12 cellular contexts compared by ENCODE assay signal in the genomic region with DNA sequence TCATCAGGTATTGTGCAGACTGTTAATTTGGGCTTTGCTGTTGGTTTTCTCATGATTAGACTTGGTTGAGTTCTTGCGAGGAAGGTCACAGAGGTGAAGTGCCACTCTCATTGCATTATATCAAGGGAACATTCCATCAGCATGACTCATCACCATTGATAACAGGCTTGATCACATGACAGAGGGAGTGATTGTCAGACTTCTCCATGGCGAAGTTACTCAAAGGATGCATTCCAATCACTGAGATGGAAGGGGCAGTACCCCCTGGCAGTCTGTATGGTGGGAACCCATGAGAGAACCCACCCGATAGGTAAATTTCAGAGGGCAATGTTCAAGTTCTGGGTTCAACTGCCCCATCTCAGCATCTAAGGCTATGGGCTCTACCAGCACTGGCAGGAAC. TPM values are rescaled to one million over a fixed set of nuclear protein-coding genes. Genes with fewer than 3 reads are reported as not detected.
DNase-seq lines count a peak whose midpoint lies in the region; ATAC-seq, FAIRE-seq and TF ChIP-seq lines count a peak whose summit lies in the region.
"Had no signal": no experiment of that assay in that cellular context is flagged by ENCODE, and none has a peak within 500 bp of the region (broad histone marks: within the 10 kb centered on the region; RNA-seq: fewer than 3 reads in every experiment).

No MANE protein-coding gene starts in this region.

- H3K9me3 Mint-ChIP-seq in CD14-positive monocyte = peaks cover 0 to 2% (median 0%) of the 10 kb centered on the region in 7 donors
- no peaks in the 10 kb centered on the region for H3K9me3 Mint-ChIP-seq in CD4-positive, alpha-beta T cell

- POLR2A ChIA-PET in HepG2 (lab: Yijun Ruan, JAX) = no interaction called here
- POLR2A ChIA-PET in CD4-positive, alpha-beta T cell (lab: Charles Lee) = no interaction called here

- H4K20me1 ChIP-seq in HepG2 (ENCODE audit: insufficient read depth, low read length) (no peaks in the 10 kb centered on the region), MM.1S (ENCODE audit: insufficient read depth, low read length) (no peaks in the 10 kb centered on the region)
- H4K20me1 ChIP-seq: BLaER1 treated with 17β-estradiol and CSF1 and Interleukin-3, amounts not matched to agents 10 nM and 100 nM had no signal

- intact Hi-C loops in CD14-positive monocyte (cut with micrococcal nuclease) (no loop called here), HepG2 (cut with micrococcal nuclease; ENCODE audit: unreplicated experiment) (no loop called here)
- intact Hi-C loops in CD4-positive, alpha-beta T cell (cut with DNase I, micrococcal nuclease) = no loop called here

- H3K4me2 ChIP-seq in HepG2 (ENCODE audit: low read depth, low read length) (no peak overlapping the region), MM.1S (ENCODE audit: low read depth, low read length) (no peak overlapping the region)

- H3K27me3 ChIP-seq in HepG2 (ENCODE audit: control insufficient read depth in 1 of 2, insufficient read depth in 2 of 2, low read length in 2 of 2) (peaks cover 3 to 18% of the 10 kb centered on the region in 2 experiments; a peak in 3 of 5 replicates), MM.1S (replicated peaks; ENCODE audit: insufficient read depth, low read length) (no peaks in the 10 kb centered on the region)
- H3K27me3 ChIP-seq in CD4-positive, alpha-beta T cell (ENCODE audit: control insufficient read depth, insufficient read depth, low read length) = peaks cover 2% of the 10 kb centered on the region
- H3K27me3 ChIP-seq: BLaER1 treated with 17β-estradiol and CSF1 and Interleukin-3, amounts not matched to agents 10 nM and 100 nM had no signal

- no peak overlapping the region for H3K9ac ChIP-seq in HepG2 (ENCODE audit: insufficient read depth, low read depth, low read length)
- no peak overlapping the region for H3K9ac ChIP-seq in MM.1S (ENCODE audit: low read length)
- H3K9ac ChIP-seq: BLaER1 treated with 17β-estradiol and CSF1 and Interleukin-3, amounts not matched to agents 10 nM and 100 nM had no signal

- no peaks in the 10 kb centered on the region for H3K79me2 ChIP-seq in HepG2 (ENCODE audit: insufficient read depth, low read length)
- H3K79me2 ChIP-seq in MM.1S (ENCODE audit: low read length) = no peaks in the 10 kb centered on the region

- peaks cover 67% of the 10 kb centered on the region for H3K4me1 Mint-ChIP-seq in CD14-positive monocyte
- H3K4me1 Mint-ChIP-seq in CD4-positive, alpha-beta T cell (ENCODE audit: low read depth) = no peaks in the 10 kb centered on the region

- H3K9me3 ChIP-seq in HepG2 (ENCODE audit: low read length) = no peaks in the 10 kb centered on the region
- H3K9me3 ChIP-seq in MM.1S (replicated peaks; ENCODE audit: insufficient read depth, low read length) = no peaks in the 10 kb centered on the region
- no peaks in the 10 kb centered on the region for H3K9me3 ChIP-seq in CD4-positive, alpha-beta T cell (ENCODE audit: control insufficient read depth, low read length)
- H3K9me3 ChIP-seq: BLaER1 treated with 17β-estradiol and CSF1 and Interleukin-3, amounts not matched to agents 10 nM and 100 nM had no signal

- FAIRE-seq in HTR-8/SVneo (lab: Jason Lieb, UNC) (peak; percentile 85), HepG2 (lab: Jason Lieb, UNC) (no peak)

- no peak for TF ChIP-seq CTCF in CD14-positive monocyte (IDR thresholded peaks at IDR 0.05)
- no peak for TF ChIP-seq CTCF in HepG2 (CRISPR knock-in tag; IDR thresholded peaks at IDR 0.05)
- TF ChIP-seq CTCF in MM.1S (IDR thresholded peaks at IDR 0.05; ENCODE audit: low read length) = no peak
- no peak for TF ChIP-seq CTCF in CD4-positive, alpha-beta T cell (IDR thresholded peaks at IDR 0.05)

- CTCF ChIA-PET in HepG2 (lab: Yijun Ruan, JAX; ENCODE audit: low intra/inter-chr PET ratio, low total read pairs) = no interaction called here
- CTCF ChIA-PET in CD4-positive, alpha-beta T cell (lab: Charles Lee) = no interaction called here

- no peaks in the 10 kb centered on the region for H3F3A ChIP-seq in MM.1S (ENCODE audit: insufficient read depth, low read length)

- H3K27me3 Mint-ChIP-seq in CD14-positive monocyte (ENCODE audit: low read depth in 3 of 3) = peaks cover 0 to 5% (median 3%) of the 10 kb centered on the region in 3 donors
- H3K27me3 Mint-ChIP-seq in CD4-positive, alpha-beta T cell = peaks cover 6% of the 10 kb centered on the region

- H3K36me3 Mint-ChIP-seq in CD14-positive monocyte = peaks cover 3 to 6% of the 10 kb centered on the region in 2 donors
- H3K36me3 Mint-ChIP-seq in CD4-positive, alpha-beta T cell (ENCODE audit: low read depth) = no peaks in the 10 kb centered on the region

- no peak for ATAC-seq in HepG2
- ATAC-seq in GM18870 (IDR thresholded peaks at IDR 0.05; ENCODE audit: unreplicated experiment) = no peak
- ATAC-seq in CD4-positive, alpha-beta T cell (ENCODE audit: poor library complexity) = no peak

- 30% methylated on average over 2 of the region's 3 CpGs for WGBS in HepG2 (ENCODE audit: low lambda C conversion rate)

- DNase-seq in CD14-positive monocyte (ENCODE audit: low spot score) = peak; percentile 38
- DNase-seq in HTR-8/SVneo (ENCODE audit: insufficient read length, low spot score) = no peak
- DNase-seq in astrocyte of the hippocampus (ENCODE audit: low read depth, low spot score) = peak; percentile 58
- peak; percentile 62 for DNase-seq in HepG2 (ENCODE audit: low spot score)
- no peak for DNase-seq in pons (ENCODE audit: low spot score)
- no peak for DNase-seq in MM.1S
- no peak for DNase-seq in CD4-positive, alpha-beta T cell
- DNase-seq: left cardiac atrium; NCI-H1092; stimulated activated CD4-positive, alpha-beta T cell treated with anti-CD3 and anti-CD28 coated beads, Interleukin-4, amount 100 ng/mL, for 1 hour had no signal

- BruUV-seq in HepG2 (replicated peaks; lab: Mats Ljungman, UMichigan) = no TSS peak

- no peak for TF ChIP-seq POLR2A in HepG2 (IDR thresholded peaks at IDR 0.05; ENCODE audit: insufficient read depth in 1 of 2, low read depth in 2 of 2, low read length in 2 of 2)

- H3K4me3 Mint-ChIP-seq in CD14-positive monocyte = no peak overlapping the region
- no peak overlapping the region for H3K4me3 Mint-ChIP-seq in CD4-positive, alpha-beta T cell

- no peaks in the 10 kb centered on the region for H3K9me2 ChIP-seq in MM.1S (replicated peaks; ENCODE audit: insufficient read depth, low read length)

- H3K4me3 ChIP-seq in HepG2 (replicated peaks in 1 of 3; ENCODE audit: insufficient read depth in 1 of 3, low read depth in 2 of 3, low read length in 3 of 3) = no peak overlapping the region
- H3K4me3 ChIP-seq in MM.1S (ENCODE audit: low read length) = no peak overlapping the region
- H3K4me3 ChIP-seq: BLaER1 treated with 17β-estradiol and CSF1 and Interleukin-3, amounts not matched to agents 10 nM and 100 nM had no signal

- in situ Hi-C loops in HepG2 (cut with HindIII; ENCODE audit: extremely low pct_ligation_motif_present, low pct_unique_long_range_greater_than_20kb) = no loop called here

- H3K4me1 ChIP-seq in HepG2 (ENCODE audit: insufficient read depth, low read length) (peaks cover 17% of the 10 kb centered on the region), MM.1S (ENCODE audit: low read length) (no peaks in the 10 kb centered on the region)

- TF ChIP-seq RAD21 in HepG2 (CRISPR knock-in tag; IDR thresholded peaks at IDR 0.05) = no peak

- H2AFZ ChIP-seq in HepG2 (ENCODE audit: low read length) = no peak overlapping the region
- no peak overlapping the region for H2AFZ ChIP-seq in MM.1S (ENCODE audit: low read length)

- peak overlapping the region in 2 of 7 donors; percentile 32 to 61 for H3K27ac Mint-ChIP-seq in CD14-positive monocyte
- no peak overlapping the region for H3K27ac Mint-ChIP-seq in CD4-positive, alpha-beta T cell

- H3K27ac ChIP-seq in HepG2 (ENCODE audit: extremely low read length, insufficient read depth, low read length) = no peak overlapping the region
- no peak overlapping the region for H3K27ac ChIP-seq in MM.1S (ENCODE audit: low read length)
- H3K27ac ChIP-seq in CD4-positive, alpha-beta T cell (ENCODE audit: low read depth, low read length) = no peak overlapping the region
- H3K27ac ChIP-seq: BLaER1 treated with 17β-estradiol and CSF1 and Interleukin-3, amounts not matched to agents 10 nM and 100 nM had no signal

- H3K36me3 ChIP-seq in HepG2 (replicated peaks in 1 of 2; ENCODE audit: control insufficient read depth in 1 of 2, insufficient read depth in 2 of 2, low read length in 2 of 2) (no peaks in the 10 kb centered on the region), MM.1S (replicated peaks; ENCODE audit: insufficient read depth, low read length) (no peaks in the 10 kb centered on the region)
- H3K36me3 ChIP-seq: BLaER1 treated with 17β-estradiol and CSF1 and Interleukin-3, amounts not matched to agents 10 nM and 100 nM had no signal

- TF ChIP-seq EP300 in HepG2 (IDR thresholded peaks at IDR 0.05; ENCODE audit: low read depth in 2 of 2, low read length in 2 of 2) = no peak
- no peak for TF ChIP-seq EP300 in HepG2 (CRISPR knock-in tag; IDR thresholded peaks at IDR 0.05; ENCODE audit: borderline replicate concordance)

RNA-seq across cellular contexts. Expression of a gene that starts 19.4 kb away (rescaled TPM):
- polyA plus RNA-seq in CD14-positive monocyte (10 to 100 TPM in 1 of 2 donors, 1 to 10 TPM in 1; 2.8 to 12.7 TPM), HepG2 (2011; rRNA removed) (0.95 and 1.6 TPM in 2 replicates)
- 3.0 and 3.1 TPM in 2 replicates for total RNA-seq in HepG2 (2016; rRNA removed; fragmentation: Illumina TruSeq; extraction: Trizol)
- 0.71 and 0.91 TPM in 2 replicates for total RNA-seq in HepG2 (2016; cell fraction: cytosol; rRNA removed; fragmentation: Illumina TruSeq; extraction: Trizol; ENCODE audit: low read depth)
- total RNA-seq in HepG2 (2016; cell fraction: insoluble cytoplasmic fraction; rRNA removed; fragmentation: Illumina TruSeq; extraction: Trizol) = 2.6 and 3.4 TPM in 2 replicates
- 2.5 and 3.7 TPM in 2 replicates for total RNA-seq in HepG2 (2016; cell fraction: membrane; rRNA removed; fragmentation: Illumina TruSeq; extraction: Trizol)
- total RNA-seq in HepG2 (2016; cell fraction: nucleus; rRNA removed; fragmentation: Illumina TruSeq; extraction: Trizol) = 2.9 and 3.2 TPM in 2 replicates
- polyA plus RNA-seq in HepG2 (2011; cell fraction: cytosol; rRNA removed) = 1.0 and 1.1 TPM in 2 replicates
- 1.6 TPM in 2 replicates for polyA plus RNA-seq in HepG2 (2011; cell fraction: nucleus; rRNA removed)
- 0.24 and 0.47 TPM in 2 replicates for polyA plus RNA-seq in HepG2 (2012)
- 0.67 and 1.3 TPM in 2 replicates for polyA plus RNA-seq in HepG2 (2016; cell fraction: cytosol; fragmentation: Illumina TruSeq; extraction: Trizol; ENCODE audit: low read depth)
- 2.5 and 3.0 TPM in 2 replicates for polyA plus RNA-seq in HepG2 (2016; cell fraction: insoluble cytoplasmic fraction; fragmentation: Illumina TruSeq; extraction: Trizol; ENCODE audit: low read depth)
- polyA plus RNA-seq in HepG2 (2016; cell fraction: membrane; fragmentation: Illumina TruSeq; extraction: Trizol; ENCODE audit: low read depth) = 2.0 and 2.3 TPM in 2 replicates
- polyA plus RNA-seq in HepG2 (2016; cell fraction: nucleus; fragmentation: Illumina TruSeq; extraction: Trizol; ENCODE audit: insufficient read depth, low read depth) = 2.1 and 3.2 TPM in 2 replicates
- polyA minus RNA-seq in HepG2 (2011; rRNA and poly(A)+ RNA removed; ENCODE audit: low replicate concordance) = 1.4 and 2.5 TPM in 2 replicates
- polyA minus RNA-seq in HepG2 (2011; cell fraction: cytosol; rRNA and poly(A)+ RNA removed) = 0.49 and 1.5 TPM in 2 replicates
- 0.77 and 1.1 TPM in 2 replicates for polyA minus RNA-seq in HepG2 (2011; cell fraction: nucleus; rRNA and poly(A)+ RNA removed)
- not detected for total RNA-seq in CD4-positive, alpha-beta T cell

RNA-seq across cellular contexts. Expression of a gene that starts 56.6 kb away (rescaled TPM):
- polyA plus RNA-seq in CD14-positive monocyte (10 to 100 TPM; 14.5 to 16.6 TPM), HepG2 (2011; rRNA removed) (24.6 and 24.8 TPM in 2 replicates)
- total RNA-seq in HepG2 (2016; rRNA removed; fragmentation: Illumina TruSeq; extraction: Trizol) = 20.5 and 23.6 TPM in 2 replicates
- 36.4 and 45.6 TPM in 2 replicates for total RNA-seq in HepG2 (2016; cell fraction: cytosol; rRNA removed; fragmentation: Illumina TruSeq; extraction: Trizol; ENCODE audit: low read depth)
- total RNA-seq in HepG2 (2016; cell fraction: insoluble cytoplasmic fraction; rRNA removed; fragmentation: Illumina TruSeq; extraction: Trizol) = 17.9 and 25.0 TPM in 2 replicates
- 23.5 and 26.3 TPM in 2 replicates for total RNA-seq in HepG2 (2016; cell fraction: membrane; rRNA removed; fragmentation: Illumina TruSeq; extraction: Trizol)
- total RNA-seq in HepG2 (2016; cell fraction: nucleus; rRNA removed; fragmentation: Illumina TruSeq; extraction: Trizol) = 28.1 and 35.4 TPM in 2 replicates
- 14.0 and 18.1 TPM in 2 replicates for polyA plus RNA-seq in HepG2 (2011; cell fraction: cytosol; rRNA removed)
- polyA plus RNA-seq in HepG2 (2011; cell fraction: nucleus; rRNA removed) = 32.8 and 33.0 TPM in 2 replicates
- polyA plus RNA-seq in HepG2 (2012) = 20.0 and 26.1 TPM in 2 replicates
- 8.8 and 9.5 TPM in 2 replicates for polyA plus RNA-seq in HepG2 (2016; cell fraction: cytosol; fragmentation: Illumina TruSeq; extraction: Trizol; ENCODE audit: low read depth)
- polyA plus RNA-seq in HepG2 (2016; cell fraction: insoluble cytoplasmic fraction; fragmentation: Illumina TruSeq; extraction: Trizol; ENCODE audit: low read depth) = 27.6 and 28.5 TPM in 2 replicates
- 18.7 and 19.6 TPM in 2 replicates for polyA plus RNA-seq in HepG2 (2016; cell fraction: membrane; fragmentation: Illumina TruSeq; extraction: Trizol; ENCODE audit: low read depth)
- polyA plus RNA-seq in HepG2 (2016; cell fraction: nucleus; fragmentation: Illumina TruSeq; extraction: Trizol; ENCODE audit: insufficient read depth, low read depth) = 50.7 and 53.8 TPM in 2 replicates
- 9.0 and 22.4 TPM in 2 replicates for polyA minus RNA-seq in HepG2 (2011; rRNA and poly(A)+ RNA removed; ENCODE audit: low replicate concordance)
- 21.3 and 25.2 TPM in 2 replicates for polyA minus RNA-seq in HepG2 (2011; cell fraction: cytosol; rRNA and poly(A)+ RNA removed)
- polyA minus RNA-seq in HepG2 (2011; cell fraction: nucleus; rRNA and poly(A)+ RNA removed) = 51.1 and 62.9 TPM in 2 replicates
- 10 to 100 TPM; 48.6 to 50.7 TPM for total RNA-seq in CD4-positive, alpha-beta T cell

Comparison
In these comparisons a context has a peak if more than half of its experiments do, and no peak if none do; other contexts are left out.
1. DNase-seq: peak in CD14-positive monocyte (single experiment), astrocyte of the hippocampus (single experiment) and HepG2 (single experiment); none in HTR-8/SVneo (single experiment), pons (single experiment), MM.1S (single experiment) and CD4-positive, alpha-beta T cell (0 of 10).